In the genomic region with DNA sequence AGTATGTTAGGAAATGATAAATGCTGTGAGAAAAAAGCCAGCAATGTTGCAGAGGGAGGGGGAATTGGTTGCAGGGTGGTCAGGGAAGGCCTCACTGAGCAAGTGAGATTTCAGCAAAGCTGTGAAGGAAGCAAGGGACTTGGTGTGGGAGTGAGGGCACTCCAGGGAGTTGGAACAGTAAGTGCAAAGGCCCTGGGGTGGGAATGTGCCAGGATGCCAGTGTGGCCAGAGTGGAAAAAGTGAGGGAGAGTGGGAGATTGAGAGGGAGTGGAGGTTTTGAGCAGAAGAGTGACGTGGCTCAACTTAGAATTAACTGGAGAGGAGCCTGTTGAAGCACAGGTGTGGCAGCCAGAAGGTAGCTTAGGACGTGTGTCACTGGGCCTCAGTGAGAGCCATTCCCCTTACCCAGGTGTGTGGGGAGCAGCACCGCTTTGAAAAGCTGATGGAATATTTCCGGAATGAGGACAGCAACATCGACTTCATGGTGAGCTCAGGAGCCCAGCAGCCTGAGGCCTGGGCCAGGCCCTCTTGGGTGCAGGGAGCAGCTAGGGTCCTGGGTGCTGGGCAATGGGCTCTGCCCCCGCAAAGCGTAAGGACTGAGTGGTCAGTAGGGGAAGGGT, we compare ENCODE assay signal across 16 cellular contexts. TPM values are rescaled to one million over a fixed set of nuclear protein-coding genes. Genes with fewer than 3 reads are reported as not detected.
DNase-seq lines count a peak whose midpoint lies in the region; ATAC-seq lines count a peak whose summit lies in the region.
"Had no signal": no experiment of that assay in that cellular context is flagged by ENCODE, and none has a peak within 500 bp of the region (broad histone marks: within the 10 kb centered on the region; RNA-seq: fewer than 3 reads in every experiment).

No MANE protein-coding gene starts in this region.

- peaks cover 64% of the 10 kb centered on the region for H3K36me3 Mint-ChIP-seq in stimulated activated naive CD8-positive, alpha-beta T cell treated with anti-CD3 and anti-CD28 coated beads, Interleukin-15, Interleukin-2, amounts not matched to agents 100 ng/mL and 50 ng/mL, for 24 hours (ENCODE audit: low read depth)
- H3K36me3 Mint-ChIP-seq in activated T-helper 17 cell treated with anti-CD3 and anti-CD28 coated beads, Interleukin-2, amount 50 U/mL, for 72 hours (ENCODE audit: low read depth), result peaks cover 93% of the 10 kb centered on the region
- H3K36me3 Mint-ChIP-seq in memory B cell, result peaks cover 43% of the 10 kb centered on the region

- H3K9me3 Mint-ChIP-seq in stimulated activated naive CD8-positive, alpha-beta T cell treated with anti-CD3 and anti-CD28 coated beads, Interleukin-15, Interleukin-2, amounts not matched to agents 100 ng/mL and 50 ng/mL, for 24 hours, result no peaks in the 10 kb centered on the region
- no peaks in the 10 kb centered on the region for H3K9me3 Mint-ChIP-seq in activated T-helper 17 cell treated with anti-CD3 and anti-CD28 coated beads, Interleukin-2, amount 50 U/mL, for 72 hours
- H3K9me3 Mint-ChIP-seq in memory B cell, result no peaks in the 10 kb centered on the region

- ATAC-seq in stimulated activated naive CD8-positive, alpha-beta T cell treated with anti-CD3 and anti-CD28 coated beads, Interleukin-15, Interleukin-2, amounts not matched to agents 100 U/mL and 50 U/mL, for 24 hours, result no peak
- no peak for ATAC-seq in activated T-helper 17 cell treated with anti-CD3 and anti-CD28 coated beads, Interleukin-2, amount 50 U/mL, for 72 hours (replicated peaks)
- ATAC-seq in memory B cell (ENCODE audit: low read depth), result no peak
- no peak for ATAC-seq in GM21381 (IDR thresholded peaks at IDR 0.05; ENCODE audit: unreplicated experiment)
- ATAC-seq in HG03571 (IDR thresholded peaks at IDR 0.05; ENCODE audit: unreplicated experiment), result no peak
- ATAC-seq: left ventricle myocardium superior, mucosa of descending colon, sciatic nerve had no signal

- peaks cover 51% of the 10 kb centered on the region for H3K4me1 Mint-ChIP-seq in stimulated activated naive CD8-positive, alpha-beta T cell treated with anti-CD3 and anti-CD28 coated beads, Interleukin-15, Interleukin-2, amounts not matched to agents 100 ng/mL and 50 ng/mL, for 24 hours (ENCODE audit: low read depth)
- peaks cover 53% of the 10 kb centered on the region for H3K4me1 Mint-ChIP-seq in activated T-helper 17 cell treated with anti-CD3 and anti-CD28 coated beads, Interleukin-2, amount 50 U/mL, for 72 hours
- H3K4me1 Mint-ChIP-seq in memory B cell, result peaks cover 26% of the 10 kb centered on the region

- no peaks in the 10 kb centered on the region for H3K27me3 Mint-ChIP-seq in stimulated activated naive CD8-positive, alpha-beta T cell treated with anti-CD3 and anti-CD28 coated beads, Interleukin-15, Interleukin-2, amounts not matched to agents 100 ng/mL and 50 ng/mL, for 24 hours
- H3K27me3 Mint-ChIP-seq in activated T-helper 17 cell treated with anti-CD3 and anti-CD28 coated beads, Interleukin-2, amount 50 U/mL, for 72 hours, result no peaks in the 10 kb centered on the region
- H3K27me3 Mint-ChIP-seq in memory B cell, result no peaks in the 10 kb centered on the region

- intact Hi-C loops in head of caudate nucleus (cut with DNase I), result no loop called here

- peak overlapping the region; percentile 66 for H3K27ac Mint-ChIP-seq in stimulated activated naive CD8-positive, alpha-beta T cell treated with anti-CD3 and anti-CD28 coated beads, Interleukin-15, Interleukin-2, amounts not matched to agents 100 ng/mL and 50 ng/mL, for 24 hours
- H3K27ac Mint-ChIP-seq in activated T-helper 17 cell treated with anti-CD3 and anti-CD28 coated beads, Interleukin-2, amount 50 U/mL, for 72 hours, result peak overlapping the region; percentile 65
- peak overlapping the region; percentile 84 for H3K27ac Mint-ChIP-seq in memory B cell

- H3K4me3 Mint-ChIP-seq in stimulated activated naive CD8-positive, alpha-beta T cell treated with anti-CD3 and anti-CD28 coated beads, Interleukin-15, Interleukin-2, amounts not matched to agents 100 ng/mL and 50 ng/mL, for 24 hours, result no peak overlapping the region
- H3K4me3 Mint-ChIP-seq in activated T-helper 17 cell treated with anti-CD3 and anti-CD28 coated beads, Interleukin-2, amount 50 U/mL, for 72 hours, result peak overlapping the region; percentile 2
- H3K4me3 Mint-ChIP-seq in memory B cell, result no peak overlapping the region

- no peak for DNase-seq in stimulated activated naive CD8-positive, alpha-beta T cell treated with anti-CD3 and anti-CD28 coated beads, Interleukin-15, Interleukin-2, amounts not matched to agents 100 U/mL and 50 U/mL, for 24 hours
- DNase-seq in memory B cell (ENCODE audit: low spot score in 2 of 2) (no peak), head of caudate nucleus (no peak)
- no peak for DNase-seq in stimulated activated CD4-positive, alpha-beta T cell treated with anti-CD3 and anti-CD28 coated beads, Interleukin-2, amount 100 ng/mL, for 24 hours
- DNase-seq: left ventricle myocardium superior, NCI-H2029 had no signal

RNA-seq across cellular contexts. Expression of a gene that starts 16.6 kb away (rescaled TPM):
- total RNA-seq in activated T-helper 17 cell treated with anti-CD3 and anti-CD28 coated beads, Interleukin-2, amount 50 U/mL, for 72 hours, result 100 to 1,000 TPM; 262 to 496 TPM

RNA-seq across cellular contexts. Expression of a gene that starts 23.6 kb away (rescaled TPM):
- total RNA-seq in activated T-helper 17 cell treated with anti-CD3 and anti-CD28 coated beads, Interleukin-2, amount 50 U/mL, for 72 hours, result under 1 TPM; 0.13 to 0.32 TPM
- total RNA-seq: esophagus muscularis mucosa, H1, left ventricle myocardium superior, NCI-H460, osteocyte, sciatic nerve had no signal
